In the genomic region with DNA sequence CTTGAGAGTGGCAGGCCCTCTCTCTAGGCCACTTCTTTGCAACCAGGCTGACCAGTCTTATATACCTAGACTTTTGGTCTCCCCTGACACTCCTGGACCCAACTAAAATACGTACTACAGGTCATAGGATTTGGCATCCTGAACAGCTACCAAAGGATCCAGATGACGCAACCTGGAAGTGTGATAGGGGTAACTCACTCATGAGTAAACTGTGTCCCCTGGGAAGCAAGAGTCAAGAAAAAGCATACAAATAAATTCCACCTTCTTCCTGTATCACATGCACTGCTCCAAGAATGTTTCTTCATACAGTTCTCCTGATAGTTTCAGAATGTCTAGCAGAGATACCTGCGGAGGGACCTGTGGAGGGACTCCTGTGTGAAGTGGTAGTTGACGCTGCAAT, we compare ENCODE assay signal across 18 cellular contexts.
DNase-seq lines count a peak whose midpoint lies in the region; ATAC-seq and TF ChIP-seq lines count a peak whose summit lies in the region.
"Had no signal": no experiment of that assay in that cellular context is flagged by ENCODE, and none has a peak within 500 bp of the region (broad histone marks: within the 10 kb centered on the region; RNA-seq: fewer than 3 reads in every experiment).

No MANE protein-coding gene starts in this region.

- H3K4me3 Mint-ChIP-seq in activated naive CD4-positive, alpha-beta T cell treated with anti-CD3 and anti-CD28 coated beads, Interleukin-2, amount 10 ng/mL, durations not matched to agents 7 days and 5 days, result no peak overlapping the region
- H3K4me3 Mint-ChIP-seq: CD14-positive monocyte had no signal

- 95% methylated on average over 4 of the region's 4 CpGs for WGBS in mesenchymal stem cell

- H2BK120ac ChIP-seq in mesenchymal stem cell (ENCODE audit: low read depth, low read length), result no peak overlapping the region

- H3K27ac ChIP-seq in DND-41 (ENCODE audit: low read length), result peak overlapping the region; percentile 51
- no peak overlapping the region for H3K27ac ChIP-seq in mesenchymal stem cell (ENCODE audit: low read length, poor library complexity, severe bottlenecking)

- H3K4me1 Mint-ChIP-seq in activated naive CD4-positive, alpha-beta T cell treated with anti-CD3 and anti-CD28 coated beads, Interleukin-2, amount 10 ng/mL, durations not matched to agents 7 days and 5 days, result peaks cover 11% of the 10 kb centered on the region
- H3K4me1 Mint-ChIP-seq: CD14-positive monocyte had no signal

- no peak overlapping the region for H2BK15ac ChIP-seq in mesenchymal stem cell (ENCODE audit: low read depth, poor library complexity, severe bottlenecking)

- no peak overlapping the region for H3K14ac ChIP-seq in mesenchymal stem cell (ENCODE audit: low read length in 2 of 2)

- peak overlapping the region; percentile 21; the same call in 1 of the 2 replicates for H2AFZ ChIP-seq in DND-41 (ENCODE audit: low read depth, low read length)
- no peak overlapping the region for H2AFZ ChIP-seq in mesenchymal stem cell (ENCODE audit: low read depth, low read length)

- H4K91ac ChIP-seq in mesenchymal stem cell (ENCODE audit: low read length), result peak overlapping the region; percentile 74

- H2BK5ac ChIP-seq in mesenchymal stem cell (ENCODE audit: low read depth, low read length, poor library complexity, severe bottlenecking), result no peak overlapping the region

- no peak overlapping the region for H3K9ac ChIP-seq in DND-41 (ENCODE audit: low read depth, low read length)
- H3K9ac ChIP-seq in mesenchymal stem cell (ENCODE audit: low read length), result no peak overlapping the region

- H3K79me1 ChIP-seq in mesenchymal stem cell (replicated peaks; ENCODE audit: low read length, poor library complexity, severe bottlenecking), result no peaks in the 10 kb centered on the region

- H3K23ac ChIP-seq in mesenchymal stem cell (ENCODE audit: low read length in 2 of 2), result no peak overlapping the region

- ATAC-seq in DND-41 (ENCODE audit: insufficient read depth, low read depth) (no peak), HG02678 (IDR thresholded peaks at IDR 0.05; ENCODE audit: unreplicated experiment) (no peak), GM18498 (IDR thresholded peaks at IDR 0.05; ENCODE audit: unreplicated experiment) (no peak)

- H3K79me2 ChIP-seq in DND-41 (ENCODE audit: insufficient read depth, low read length), result no peaks in the 10 kb centered on the region

- H3K9me3 ChIP-seq in DND-41 (ENCODE audit: insufficient read depth, low read length, severe bottlenecking), result no peaks in the 10 kb centered on the region
- H3K9me3 ChIP-seq in mesenchymal stem cell (ENCODE audit: control insufficient read depth, low read length), result no peaks in the 10 kb centered on the region

- no peak overlapping the region for H2BK12ac ChIP-seq in mesenchymal stem cell (ENCODE audit: low read length in 2 of 2)

- CTCF ChIA-PET in activated naive CD4-positive, alpha-beta T cell treated with anti-CD3 and anti-CD28 coated beads, Interleukin-2, amount 10 ng/mL, durations not matched to agents 7 days and 5 days (lab: Charles Lee), result no interaction called here

- H3K36me3 ChIP-seq in DND-41 (ENCODE audit: insufficient read depth, low read length) (no peaks in the 10 kb centered on the region; the same call in 1 of the 2 replicates), mesenchymal stem cell (ENCODE audit: control insufficient read depth in 1 of 2, insufficient read depth in 2 of 2, low read depth in 1 of 2, low read length in 2 of 2) (no peaks in the 10 kb centered on the region)

- H3K9me3 Mint-ChIP-seq in activated naive CD4-positive, alpha-beta T cell treated with anti-CD3 and anti-CD28 coated beads, Interleukin-2, amount 10 ng/mL, durations not matched to agents 7 days and 5 days, result no peaks in the 10 kb centered on the region
- H3K9me3 Mint-ChIP-seq: CD14-positive monocyte had no signal

- no peak overlapping the region for H3K4me2 ChIP-seq in DND-41 (ENCODE audit: insufficient read depth, low read length)
- H3K4me2 ChIP-seq in mesenchymal stem cell (ENCODE audit: low read length, poor library complexity, severe bottlenecking), result no peak overlapping the region

- H3K27me3 Mint-ChIP-seq in activated naive CD4-positive, alpha-beta T cell treated with anti-CD3 and anti-CD28 coated beads, Interleukin-2, amount 10 ng/mL, durations not matched to agents 7 days and 5 days, result peaks cover 7% of the 10 kb centered on the region

- H3K4ac ChIP-seq in mesenchymal stem cell (ENCODE audit: low read depth in 1 of 2, low read length in 2 of 2), result no peak overlapping the region

- H3K4me1 ChIP-seq in DND-41 (ENCODE audit: insufficient read depth, low read length) (peaks cover 39% of the 10 kb centered on the region), mesenchymal stem cell (ENCODE audit: control insufficient read depth, insufficient read depth, low read depth, low read length) (peaks cover 3% of the 10 kb centered on the region)

- H3K18ac ChIP-seq in mesenchymal stem cell (ENCODE audit: low read depth in 1 of 2, low read length in 2 of 2), result peak overlapping the region in 1 of 2 experiments; percentile 14

- no peak overlapping the region for H4K8ac ChIP-seq in mesenchymal stem cell (ENCODE audit: low read length)

- H2AK5ac ChIP-seq in mesenchymal stem cell (ENCODE audit: low read length, severe bottlenecking), result no peak overlapping the region

- H3K27me3 ChIP-seq in DND-41 (ENCODE audit: insufficient read depth, low read length, poor library complexity), result no peaks in the 10 kb centered on the region
- H3K27me3 ChIP-seq in mesenchymal stem cell (ENCODE audit: control insufficient read depth in 1 of 2, insufficient read depth in 1 of 2, low read length in 2 of 2), result no peaks in the 10 kb centered on the region

- H3K36me3 Mint-ChIP-seq in activated naive CD4-positive, alpha-beta T cell treated with anti-CD3 and anti-CD28 coated beads, Interleukin-2, amount 10 ng/mL, durations not matched to agents 7 days and 5 days, result no peaks in the 10 kb centered on the region
- H3K36me3 Mint-ChIP-seq: CD14-positive monocyte had no signal

- no peak for TF ChIP-seq CTCF in DND-41 (IDR thresholded peaks at IDR 0.05; ENCODE audit: borderline replicate concordance, extremely low read depth, low read length, poor library complexity, severe bottlenecking)

- no peak for DNase-seq in DND-41
- peak; percentile 2 for DNase-seq in M059J (ENCODE audit: low read depth)
- peak; percentile 50 for DNase-seq in dermis blood vessel endothelial cell
- DNase-seq in mesenchymal stem cell, result no peak
- no peak for DNase-seq in activated naive CD4-positive, alpha-beta T cell treated with anti-CD3 and anti-CD28 coated beads, Interleukin-2, amount 10 ng/mL, durations not matched to agents 7 days and 5 days
- no peak for DNase-seq in NCI-H2029 treated with DMSO at 0.1 percent for 48 hours (lab: John Stamatoyannopoulos, UW)
- DNase-seq: COR-L47; DMS53; Kasumi-1; MV-4-11; NCI-H1436; NCI-H2081 treated with DMSO at 0.1 percent for 48 hours; NCI-H345; NCI-H526 treated with DMSO at 0.1 percent for 48 hours; NK-92 treated with Interleukin-12 subunit alpha and Interleukin-12 subunit beta, amount 100 ng/mL, for 24 hours had no signal

- no peaks in the 10 kb centered on the region for H4K20me1 ChIP-seq in DND-41 (ENCODE audit: insufficient read depth, low read length)

- H3K27ac Mint-ChIP-seq in activated naive CD4-positive, alpha-beta T cell treated with anti-CD3 and anti-CD28 coated beads, Interleukin-2, amount 10 ng/mL, durations not matched to agents 7 days and 5 days, result no peak overlapping the region
- H3K27ac Mint-ChIP-seq: CD14-positive monocyte had no signal

- no peak overlapping the region for H3K4me3 ChIP-seq in DND-41 (ENCODE audit: low read depth in 1 of 2, low read length in 2 of 2)
- no peak overlapping the region for H3K4me3 ChIP-seq in mesenchymal stem cell (ENCODE audit: insufficient read depth in 1 of 2, low read depth in 1 of 2, low read length in 2 of 2)

Comparison
In these comparisons a context has a peak if more than half of its experiments do, and no peak if none do; other contexts are left out.
1. DNase-seq: peak in M059J (single experiment) and dermis blood vessel endothelial cell (single experiment); none in DND-41 (single experiment), mesenchymal stem cell (single experiment), activated naive CD4-positive, alpha-beta T cell treated with anti-CD3 and anti-CD28 coated beads, Interleukin-2, amount 10 ng/mL, durations not matched to agents 7 days and 5 days (single experiment) and NCI-H2029 treated with DMSO at 0.1 percent for 48 hours (single experiment).